Comparison of ENCODE assay signal across 20 cellular contexts in the genomic region with DNA sequence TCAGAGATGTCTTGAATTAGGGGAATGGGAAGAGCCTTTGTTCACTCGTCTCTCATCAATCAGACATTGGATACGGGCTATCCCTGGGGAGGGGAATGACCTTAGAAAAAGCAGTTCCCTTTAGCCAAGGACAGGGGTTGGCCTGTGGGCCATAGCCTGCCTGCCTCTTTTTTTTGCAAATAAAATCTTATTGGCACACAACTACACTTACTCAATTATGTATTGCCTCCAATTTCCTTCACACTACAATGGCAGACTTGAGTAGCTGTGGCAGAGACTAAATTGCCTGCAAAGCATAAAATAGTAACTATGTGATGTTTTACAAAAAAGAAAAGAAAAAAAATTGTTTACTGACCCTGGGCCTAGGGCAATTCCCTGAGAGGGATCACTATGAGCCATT. TPM values are rescaled to one million over a fixed set of nuclear protein-coding genes. Genes with fewer than 3 reads are reported as not detected.
DNase-seq lines count a peak whose midpoint lies in the region; ATAC-seq and TF ChIP-seq lines count a peak whose summit lies in the region.
"Had no signal": no experiment of that assay in that cellular context is flagged by ENCODE, and none has a peak within 500 bp of the region (broad histone marks: within the 10 kb centered on the region; RNA-seq: fewer than 3 reads in every experiment).

No MANE protein-coding gene starts in this region.

- peak overlapping the region; percentile 42 for H3K4me2 ChIP-seq in smooth muscle cell
- H3K4me2 ChIP-seq: BLaER1 treated with 17β-estradiol and CSF1 and Interleukin-3, amounts not matched to agents 10 nM and 100 nM had no signal

- intact Hi-C loops in Right ventricle myocardium inferior (cut with DNase I): no loop called here
- intact Hi-C loops in left ventricle myocardium inferior (cut with micrococcal nuclease): no loop called here

- DNase-seq in Right ventricle myocardium inferior (ENCODE audit: missing footprints) (no peak), left ventricle myocardium inferior (no peak), adipocyte (ENCODE audit: low read depth) (no peak), smooth muscle cell (lab: John Stamatoyannopoulos, UW; ENCODE audit: unreplicated experiment) (no peak), DMS153 treated with DMSO at 0.1 percent for 48 hours (lab: John Stamatoyannopoulos, UW; ENCODE audit: unreplicated experiment) (no peak), LoVo (ENCODE audit: low spot score) (no peak), superior temporal gyrus (ENCODE audit: extremely low spot score) (no peak)
- DNase-seq: 8988T; AML-193; Calu3; CD4-positive, CD25-positive, alpha-beta regulatory T cell; DMS 273 treated with DMSO at 0.1 percent for 48 hours; DMS79; GM23248 had no signal

- H3K9me3 ChIP-seq in left ventricle myocardium inferior (replicated peaks) (no peaks in the 10 kb centered on the region), adipocyte (ENCODE audit: control insufficient read depth, low read length) (no peaks in the 10 kb centered on the region), mesodermal cell (ENCODE audit: control insufficient read depth, low read length) (no peaks in the 10 kb centered on the region), smooth muscle cell (replicated peaks; ENCODE audit: low read depth) (no peaks in the 10 kb centered on the region)
- H3K9me3 ChIP-seq: BLaER1 treated with 17β-estradiol and CSF1 and Interleukin-3, amounts not matched to agents 10 nM and 100 nM had no signal

- H3K27ac ChIP-seq in left ventricle myocardium inferior (replicated peaks): no peak overlapping the region
- peak overlapping the region; percentile 62 for H3K27ac ChIP-seq in mesodermal cell (ENCODE audit: low read depth, low read length, severe bottlenecking)
- peak overlapping the region; percentile 70 for H3K27ac ChIP-seq in smooth muscle cell (ENCODE audit: low read depth)
- H3K27ac ChIP-seq: BLaER1 treated with 17β-estradiol and CSF1 and Interleukin-3, amounts not matched to agents 10 nM and 100 nM; GM23248; HL-60 had no signal

- no peaks in the 10 kb centered on the region for H3K27me3 ChIP-seq in left ventricle myocardium inferior (ENCODE audit: low read depth)
- no peaks in the 10 kb centered on the region for H3K27me3 ChIP-seq in adipocyte (replicated peaks; ENCODE audit: control insufficient read depth, insufficient read depth, low read length)
- H3K27me3 ChIP-seq in smooth muscle cell (ENCODE audit: low read depth): no peaks in the 10 kb centered on the region

- no peak overlapping the region for H2AFZ ChIP-seq in smooth muscle cell (ENCODE audit: low read depth)
- H2AFZ ChIP-seq: GM23248 had no signal

- no peaks in the 10 kb centered on the region for H3K79me2 ChIP-seq in smooth muscle cell (ENCODE audit: low read depth)

- H3K36me3 ChIP-seq in left ventricle myocardium inferior (no peaks in the 10 kb centered on the region), adipocyte (ENCODE audit: control insufficient read depth, insufficient read depth, low read length, severe bottlenecking) (no peaks in the 10 kb centered on the region), mesodermal cell (ENCODE audit: control insufficient read depth, insufficient read depth, low read length) (no peaks in the 10 kb centered on the region), smooth muscle cell (ENCODE audit: low read depth) (no peaks in the 10 kb centered on the region)
- H3K36me3 ChIP-seq: BLaER1 treated with 17β-estradiol and CSF1 and Interleukin-3, amounts not matched to agents 10 nM and 100 nM had no signal

- no peaks in the 10 kb centered on the region for H4K20me1 ChIP-seq in smooth muscle cell (ENCODE audit: low read depth)

- TF ChIP-seq CTCF in left ventricle myocardium inferior (IDR thresholded peaks at IDR 0.05; ENCODE audit: borderline replicate concordance): no peak
- TF ChIP-seq CTCF in smooth muscle cell (IDR thresholded peaks at IDR 0.05; ENCODE audit: borderline replicate concordance, insufficient read depth, poor library complexity, severe bottlenecking): no peak

- WGBS in mesodermal cell (ENCODE audit: insufficient coverage in 2 of 2), 2 experiments: no CpG with 5 or more reads among the region's 2 CpGs
- 47% methylated on average over 2 of the region's 2 CpGs for WGBS in smooth muscle cell (ENCODE audit: low lambda C conversion rate)

- no peaks in the 10 kb centered on the region for H3K4me1 ChIP-seq in left ventricle myocardium inferior
- peaks cover 18% of the 10 kb centered on the region for H3K4me1 ChIP-seq in adipocyte (ENCODE audit: control insufficient read depth, insufficient read depth, low read length)
- H3K4me1 ChIP-seq in mesodermal cell (ENCODE audit: control insufficient read depth, insufficient read depth, low read length, poor library complexity, severe bottlenecking): peaks cover 7% of the 10 kb centered on the region
- peaks cover 7% of the 10 kb centered on the region for H3K4me1 ChIP-seq in smooth muscle cell (ENCODE audit: low read depth)
- H3K4me1 ChIP-seq: BLaER1 treated with 17β-estradiol and CSF1 and Interleukin-3, amounts not matched to agents 10 nM and 100 nM had no signal

- peaks cover 6% of the 10 kb centered on the region for H3F3A ChIP-seq in smooth muscle cell (ENCODE audit: low read depth)

- peak; percentile 67 for ATAC-seq in Right ventricle myocardium inferior
- ATAC-seq: GM12878, HCT116 had no signal

- H3K9ac ChIP-seq in adipocyte (ENCODE audit: low read length): no peak overlapping the region
- no peak overlapping the region for H3K9ac ChIP-seq in smooth muscle cell (ENCODE audit: low read depth)
- H3K9ac ChIP-seq: BLaER1 treated with 17β-estradiol and CSF1 and Interleukin-3, amounts not matched to agents 10 nM and 100 nM; GM23248 had no signal

- no peak overlapping the region for H3K4me3 ChIP-seq in left ventricle myocardium inferior
- H3K4me3 ChIP-seq in adipocyte (ENCODE audit: low read length): peak overlapping the region; percentile 15
- H3K4me3 ChIP-seq in mesodermal cell (ENCODE audit: extremely low read depth, insufficient read depth, low read length, poor library complexity, severe bottlenecking): no peak overlapping the region
- no peak overlapping the region for H3K4me3 ChIP-seq in smooth muscle cell
- H3K4me3 ChIP-seq: BLaER1 treated with 17β-estradiol and CSF1 and Interleukin-3, amounts not matched to agents 10 nM and 100 nM; GM12878; GM23248 had no signal

RNA-seq across cellular contexts. Expression of a gene that starts 23.4 kb away (rescaled TPM):
- not detected for total RNA-seq in Right ventricle myocardium inferior
- not detected for total RNA-seq in left ventricle myocardium inferior
- polyA plus RNA-seq in mesodermal cell (2013, experiment 1 of 2): not detected
- polyA plus RNA-seq in mesodermal cell (2013, experiment 2 of 2): not detected
- not detected in 2 replicates for total RNA-seq in smooth muscle cell
- not detected in 2 replicates for polyA plus RNA-seq in smooth muscle cell
- total RNA-seq: Calu3, G401, GM12878, GM23248 had no signal
- polyA plus RNA-seq: GM12878, GM23248 had no signal
